ENCODE assay signal across 21 cellular contexts in the genomic region with DNA sequence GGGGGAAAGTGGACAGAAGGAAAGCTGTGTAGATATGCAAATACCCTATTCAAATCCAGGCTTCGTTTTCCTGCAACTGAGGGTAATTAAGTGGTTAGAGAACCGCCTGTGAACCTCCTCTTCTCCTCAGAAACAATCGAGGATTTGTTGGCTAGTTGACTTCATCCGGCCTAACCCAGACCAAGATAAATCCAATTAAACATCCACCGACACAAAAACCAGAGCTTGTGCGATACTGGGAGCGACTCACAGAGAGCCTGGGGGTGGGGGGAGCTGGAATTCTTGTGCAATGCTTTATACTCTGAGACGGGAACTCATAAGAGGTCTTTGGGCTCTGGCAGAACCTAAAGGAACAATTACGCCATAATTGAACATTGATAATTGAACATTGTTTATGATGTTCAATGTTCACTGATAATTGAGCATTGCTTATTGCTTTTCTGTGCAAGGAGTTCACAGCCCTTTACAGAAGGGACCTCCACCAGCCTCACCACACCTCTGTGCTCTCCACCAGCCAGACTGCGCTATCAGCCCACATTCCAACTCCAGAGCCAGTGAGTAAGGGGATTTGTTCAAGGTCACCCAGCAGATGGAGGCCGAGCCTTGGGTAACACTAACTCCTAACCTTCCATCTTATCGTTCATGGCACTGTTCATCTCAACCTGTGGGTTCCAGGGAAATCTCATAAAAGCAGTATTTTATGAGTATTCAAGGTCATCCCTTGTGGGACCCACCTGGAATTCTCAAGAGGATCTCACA.
DNase-seq lines count a peak whose midpoint lies in the region; ATAC-seq, FAIRE-seq and TF ChIP-seq lines count a peak whose summit lies in the region.
"Had no signal": no experiment of that assay in that cellular context is flagged by ENCODE, and none has a peak within 500 bp of the region (broad histone marks: within the 10 kb centered on the region; RNA-seq: fewer than 3 reads in every experiment).

No MANE protein-coding gene starts in this region.

- 0 out of 2 replicates have a peak, but pooled peaks cover 4% of the 10 kb centered on the region for H3K36me3 Mint-ChIP-seq in HFFc6 (ENCODE audit: low read depth)

- no peak overlapping the region for H3K4me2 ChIP-seq in GM12878 (ENCODE audit: control insufficient read depth, insufficient read depth)

- H3K4me3 Mint-ChIP-seq in HFFc6: no peak overlapping the region
- H3K4me3 Mint-ChIP-seq: activated CD8-positive, alpha-beta T cell treated with anti-CD3 and anti-CD28 coated beads, Interleukin-2, amount 10 ng/mL, durations not matched to agents 7 days and 5 days; activated T-helper 1 cell treated with anti-CD3 and anti-CD28 coated beads, Interleukin-12 subunit alpha, Interleukin-12 subunit beta, Interleukin-2, Interleukin-4 antibody, amounts not matched to agents 30 ng/mL and 10 ng/mL and 1 ng/mL, durations not matched to agents 14 hours and 24 hours and 36 hours had no signal

- no peak overlapping the region for H3K4me3 ChIP-seq in A673 (ENCODE audit: low read depth, low read length, poor library complexity, severe bottlenecking)
- no peak overlapping the region for H3K4me3 ChIP-seq in HEK293 (ENCODE audit: low read depth, low read length)
- no peak overlapping the region for H3K4me3 ChIP-seq in GM12878
- H3K4me3 ChIP-seq in dorsolateral prefrontal cortex: peak overlapping the region in 1 of 59 donors; percentile 2
- H3K4me3 ChIP-seq: mucosa of descending colon had no signal

- TF ChIP-seq POLR2A in GM12878 (IDR thresholded peaks at IDR 0.05; ENCODE audit: low read depth, low read length): no peak

- H3K9me3 Mint-ChIP-seq in HFFc6: no peaks in the 10 kb centered on the region

- WGBS in GM12878 (ENCODE audit: insufficient coverage, insufficient replicate concordance, low lambda C conversion rate, missing lambda C conversion rate): 59% methylated on average over 12 of the region's 12 CpGs

- FAIRE-seq in GM12878 (lab: Jason Lieb, UNC): no peak
- FAIRE-seq: G401.6, urothelium cell line had no signal

- RAD21 ChIA-PET in GM12878 (lab: Charles Lee; ENCODE audit: unreplicated experiment): no interaction called here

- POLR2A ChIA-PET in A673 (lab: Charles Lee; ENCODE audit: low non-redundant PET): no interaction called here
- POLR2A ChIA-PET in HEK293 (lab: Yijun Ruan, JAX): no interaction called here
- POLR2A ChIA-PET in GM12878 (lab: Charles Lee): no interaction called here

- no peak for TF ChIP-seq CTCF in A673 (conservative IDR thresholded peaks at IDR 0.05; ENCODE audit: low read depth, low read length)
- no peak for TF ChIP-seq CTCF in HEK293 (tag by site-specific recombination; IDR thresholded peaks at IDR 0.05)
- TF ChIP-seq CTCF in GM12878 (IDR thresholded peaks at IDR 0.05 in 2 of 3, conservative IDR thresholded peaks at IDR 0.05 in 1 of 3; ENCODE audit: control insufficient read depth in 2 of 3, extremely low read depth in 1 of 3, insufficient read depth in 1 of 3, low read depth in 3 of 3, low read length in 3 of 3): no peak; a peak in 1 of 6 replicates
- no peak for TF ChIP-seq CTCF in HFFc6 (IDR thresholded peaks at IDR 0.05)
- no peak for TF ChIP-seq CTCF in dorsolateral prefrontal cortex (IDR thresholded peaks at IDR 0.05 in 54 of 56, conservative IDR thresholded peaks at IDR 0.05 in 2 of 56; ENCODE audit: low read depth in 1 of 56, partially characterized antibody in 56 of 56)

- no peak overlapping the region for H3K9ac ChIP-seq in GM12878 (ENCODE audit: control insufficient read depth, insufficient read depth, low read length)

- H3K27me3 Mint-ChIP-seq in HFFc6 (ENCODE audit: insufficient read depth): peaks cover 4% of the 10 kb centered on the region

- intact Hi-C loops in A673 (cut with micrococcal nuclease; ENCODE audit: unreplicated experiment): no loop called here
- intact Hi-C loops in GM12878 (cut with micrococcal nuclease; ENCODE audit: unreplicated experiment): no loop called here
- intact Hi-C loops in dorsolateral prefrontal cortex (cut with DNase I): no loop called here

- no peak overlapping the region for H3K27ac Mint-ChIP-seq in HFFc6
- H3K27ac Mint-ChIP-seq: activated CD8-positive, alpha-beta T cell treated with anti-CD3 and anti-CD28 coated beads, Interleukin-2, amount 10 ng/mL, durations not matched to agents 7 days and 5 days; activated T-helper 1 cell treated with anti-CD3 and anti-CD28 coated beads, Interleukin-12 subunit alpha, Interleukin-12 subunit beta, Interleukin-2, Interleukin-4 antibody, amounts not matched to agents 30 ng/mL and 10 ng/mL and 1 ng/mL, durations not matched to agents 14 hours and 24 hours and 36 hours had no signal

- CTCF ChIA-PET in A673 (lab: Charles Lee) (no interaction called here), HEK293 (lab: Yijun Ruan, JAX) (interaction anchor here (0.6 to 1.2 kb wide), 3 partner anchors 9 to 1794 kb away, joined by 3 to 6 read pairs (median 3); no protein-coding TSS in a partner anchor), GM12878 (lab: Yijun Ruan, JAX) (interaction anchor here (1.0 kb wide), 1 partner anchor 572 kb away, joined by 3 read pairs; no protein-coding TSS in a partner anchor)

- BruUV-seq in A673 (replicated peaks; lab: Mats Ljungman, UMichigan) (no TSS peak), GM12878 (replicated peaks; lab: Mats Ljungman, UMichigan) (no TSS peak)

- H2AFZ ChIP-seq in GM12878 (ENCODE audit: control insufficient read depth, low read depth, low read length): no peak overlapping the region

- H3K4me1 Mint-ChIP-seq in HFFc6 (ENCODE audit: low read depth): peaks cover 26% of the 10 kb centered on the region

- no peaks in the 10 kb centered on the region for H3K79me2 ChIP-seq in GM12878 (ENCODE audit: control insufficient read depth, insufficient read depth, low read length)

- H3K27me3 ChIP-seq in A673 (replicated peaks; ENCODE audit: insufficient read depth, low read depth, low read length, poor library complexity) (no peaks in the 10 kb centered on the region), GM12878 (replicated peaks in 1 of 2; ENCODE audit: control insufficient read depth in 2 of 2, insufficient read depth in 2 of 2, low read length in 1 of 2) (no peaks in the 10 kb centered on the region), dorsolateral prefrontal cortex (no peaks in the 10 kb centered on the region)

- no peak for ATAC-seq in GM12878
- ATAC-seq: activated CD8-positive, alpha-beta T cell treated with anti-CD3 and anti-CD28 coated beads, Interleukin-2, amount 10 ng/mL, durations not matched to agents 7 days and 5 days; mucosa of descending colon had no signal

- no peak for TF ChIP-seq EP300 in GM12878 (IDR thresholded peaks at IDR 0.05; ENCODE audit: borderline replicate concordance in 1 of 2, control insufficient read depth in 1 of 2, low read depth in 2 of 2, low read length in 2 of 2)

- SMC1A ChIA-PET in GM12878 (lab: Charles Lee; ENCODE audit: uncharacterized antibody, unreplicated experiment): interaction anchor here (0.8 to 1.2 kb wide), 3 partner anchors 9 to 318 kb away, joined by 3 read pairs; no protein-coding TSS in a partner anchor

- H4K20me1 ChIP-seq in GM12878 (ENCODE audit: control insufficient read depth, insufficient read depth): no peaks in the 10 kb centered on the region

- H3K27ac ChIP-seq in A673 (ENCODE audit: low read depth, low read length, poor library complexity, severe bottlenecking): peak overlapping the region; percentile 57
- H3K27ac ChIP-seq in HEK293 (ENCODE audit: extremely low read depth, low read depth, low read length): no peak overlapping the region
- no peak overlapping the region for H3K27ac ChIP-seq in GM12878 (ENCODE audit: control insufficient read depth, insufficient read depth)
- no peak overlapping the region for H3K27ac ChIP-seq in dorsolateral prefrontal cortex

- DNase-seq in A673 (ENCODE audit: low spot score): peak; percentile 88
- DNase-seq in GM12878 (ENCODE audit: low read depth, low spot score): no peak
- DNase-seq in midbrain (lab: John Stamatoyannopoulos, UW): peak; percentile 5
- no peak for DNase-seq in HFFc6
- DNase-seq in NCI-H128 (lab: John Stamatoyannopoulos, UW; ENCODE audit: unreplicated experiment): no peak
- no peak for DNase-seq in dorsolateral prefrontal cortex
- DNase-seq in stimulated activated CD4-positive, alpha-beta T cell treated with anti-CD3 and anti-CD28 coated beads, Interleukin-2, amount 100 ng/mL, for 24 hours: no peak
- DNase-seq: activated CD8-positive, alpha-beta T cell treated with anti-CD3 and anti-CD28 coated beads, Interleukin-2, amount 10 ng/mL, durations not matched to agents 7 days and 5 days; Caco-2; effector CD8-positive, alpha-beta T cell; H7; kidney glomerular epithelial cell; mucosa of descending colon; NCI-H1105; NCI-H774; stimulated activated CD4-positive, alpha-beta T cell treated with anti-CD3 and anti-CD28 coated beads, Interleukin-4, amount 100 ng/mL, for 1 hour; T-helper 1 cell had no signal

- H3K36me3 ChIP-seq in A673 (ENCODE audit: insufficient read depth, low read length, poor library complexity, severe bottlenecking) (no peaks in the 10 kb centered on the region), HEK293 (ENCODE audit: control insufficient read depth in 2 of 2, insufficient read depth in 1 of 2, low read length in 2 of 2) (no peaks in the 10 kb centered on the region), GM12878 (ENCODE audit: control insufficient read depth in 2 of 2, insufficient read depth in 2 of 2, low read length in 1 of 2) (no peaks in the 10 kb centered on the region)

- in situ Hi-C loops in GM12878 (cut with MboI): no loop called here

- H3K4me1 ChIP-seq in A673 (ENCODE audit: insufficient read depth, low read length, poor library complexity, severe bottlenecking) (peaks cover 33% of the 10 kb centered on the region), HEK293 (ENCODE audit: control insufficient read depth, insufficient read depth, low read length) (peaks cover 3% of the 10 kb centered on the region; the same call in 1 of the 2 replicates), GM12878 (ENCODE audit: control insufficient read depth, insufficient read depth, low read length) (0 out of 2 replicates have a peak, but pooled peaks cover 4% of the 10 kb centered on the region)
- H3K4me1 ChIP-seq: Caco-2 had no signal

- peak; percentile 57 for TF ChIP-seq RAD21 in GM12878 (IDR thresholded peaks at IDR 0.05; ENCODE audit: insufficient read depth, low read depth, low read length)

- H3K9me3 ChIP-seq in A673 (ENCODE audit: low read depth, low read length, poor library complexity, severe bottlenecking) (no peaks in the 10 kb centered on the region), HEK293 (ENCODE audit: control insufficient read depth, insufficient read depth, low read depth, low read length) (no peaks in the 10 kb centered on the region), GM12878 (replicated peaks; ENCODE audit: control insufficient read depth, insufficient read depth, low read length) (no peaks in the 10 kb centered on the region; the same call in 2 of the 3 replicates)
- H3K9me3 ChIP-seq: Caco-2, mucosa of descending colon had no signal

Comparison
In these comparisons a context has a peak if more than half of its experiments do, and no peak if none do; other contexts are left out.
1. DNase-seq: peak in A673 (single experiment) and midbrain (single experiment); none in GM12878 (single experiment), HFFc6 (single experiment), NCI-H128 (single experiment), dorsolateral prefrontal cortex (0 of 10) and stimulated activated CD4-positive, alpha-beta T cell treated with anti-CD3 and anti-CD28 coated beads, Interleukin-2, amount 100 ng/mL, for 24 hours (0 of 2).